Comparison of ENCODE assay signal across 21 cellular contexts in genomic region chr13:40333238-40333637, GRCh38.
A peak's percentile ranks its signal among the peaks of the same experiment; 100 is the strongest.
DNase-seq lines count a peak whose midpoint lies in the region; ATAC-seq and TF ChIP-seq lines count a peak whose summit lies in the region.
"Had no signal": no experiment of that assay in that cellular context is flagged by ENCODE, and none has a peak within 500 bp of the region (broad histone marks: within the 10 kb centered on the region; RNA-seq: fewer than 3 reads in every experiment).

No MANE protein-coding gene starts in this region.

- TF ChIP-seq CTCF in RWPE1 (conservative IDR thresholded peaks at IDR 0.05; ENCODE audit: low read depth): no peak
- TF ChIP-seq CTCF in esophagus muscularis mucosa (IDR thresholded peaks at IDR 0.05): no peak
- no peak for TF ChIP-seq CTCF in neural crest cell (conservative IDR thresholded peaks at IDR 0.05)
- TF ChIP-seq CTCF in foreskin fibroblast (IDR thresholded peaks at IDR 0.05; ENCODE audit: low read depth, low read length): no peak

- CTCF ChIA-PET in activated naive CD4-positive, alpha-beta T cell treated with anti-CD3 and anti-CD28 coated beads for 36 hours (lab: Charles Lee): no interaction called here
- CTCF ChIA-PET in RWPE1 (lab: Yijun Ruan, JAX): no interaction called here

- no peak for ATAC-seq in natural killer cell treated with Interleukin-12 subunit alpha and Interleukin-12 subunit beta and Interleukin-15 and Interleukin-18, amount 100 ng/mL, for 72 hours
- no peak for ATAC-seq in GM18502 (IDR thresholded peaks at IDR 0.05; ENCODE audit: poor library complexity, unreplicated experiment)
- ATAC-seq: activated CD8-positive, alpha-beta memory T cell treated with anti-CD3 and anti-CD28 coated beads, Interleukin-2, amount 10 ng/mL, durations not matched to agents 7 days and 5 days; K562 had no signal

- H3K4me3 Mint-ChIP-seq in activated naive CD4-positive, alpha-beta T cell treated with anti-CD3 and anti-CD28 coated beads for 36 hours: no peak overlapping the region
- H3K4me3 Mint-ChIP-seq in neural crest cell: no peak overlapping the region
- H3K4me3 Mint-ChIP-seq in natural killer cell treated with Interleukin-12 subunit alpha and Interleukin-12 subunit beta and Interleukin-15 and Interleukin-18, amount 100 ng/mL, for 72 hours: no peak overlapping the region
- H3K4me3 Mint-ChIP-seq: activated CD8-positive, alpha-beta memory T cell treated with anti-CD3 and anti-CD28 coated beads, Interleukin-2, amount 10 ng/mL, durations not matched to agents 7 days and 5 days; nephron progenitor cell had no signal

- H3K4me3 ChIP-seq in esophagus muscularis mucosa (no peak overlapping the region), foreskin fibroblast (ENCODE audit: low read depth in 1 of 2, low read length in 2 of 2) (no peak overlapping the region)
- H3K4me3 ChIP-seq: adrenal gland, BLaER1, K562 had no signal

- H3K4me1 ChIP-seq in esophagus muscularis mucosa: peaks cover under 1 to 15% (median 14%) of the 10 kb centered on the region in 4 donors
- H3K4me1 ChIP-seq: adrenal gland had no signal

- peak overlapping the region; percentile 73 for H3K27ac ChIP-seq in RWPE1
- no peak overlapping the region for H3K27ac ChIP-seq in esophagus muscularis mucosa (replicated peaks in 1 of 4)
- H3K27ac ChIP-seq: adrenal gland, BLaER1 had no signal

- no peaks in the 10 kb centered on the region for H3K36me3 ChIP-seq in esophagus muscularis mucosa
- H3K36me3 ChIP-seq: adrenal gland, BLaER1 had no signal

- H3K27me3 ChIP-seq in esophagus muscularis mucosa: no peaks in the 10 kb centered on the region
- H3K27me3 ChIP-seq: adrenal gland, BLaER1 had no signal

- H3K27me3 Mint-ChIP-seq in activated naive CD4-positive, alpha-beta T cell treated with anti-CD3 and anti-CD28 coated beads for 36 hours (ENCODE audit: low read depth): no peaks in the 10 kb centered on the region
- H3K27me3 Mint-ChIP-seq in neural crest cell (ENCODE audit: low read depth): no peaks in the 10 kb centered on the region
- peaks cover 4 to 12% of the 10 kb centered on the region in 2 donors for H3K27me3 Mint-ChIP-seq in natural killer cell treated with Interleukin-12 subunit alpha and Interleukin-12 subunit beta and Interleukin-15 and Interleukin-18, amount 100 ng/mL, for 72 hours
- H3K27me3 Mint-ChIP-seq: activated CD8-positive, alpha-beta memory T cell treated with anti-CD3 and anti-CD28 coated beads, Interleukin-2, amount 10 ng/mL, durations not matched to agents 7 days and 5 days had no signal

- peaks cover 35% of the 10 kb centered on the region for H3K4me1 Mint-ChIP-seq in activated naive CD4-positive, alpha-beta T cell treated with anti-CD3 and anti-CD28 coated beads for 36 hours (ENCODE audit: low read depth)
- H3K4me1 Mint-ChIP-seq in neural crest cell: peaks cover 25% of the 10 kb centered on the region
- H3K4me1 Mint-ChIP-seq in natural killer cell treated with Interleukin-12 subunit alpha and Interleukin-12 subunit beta and Interleukin-15 and Interleukin-18, amount 100 ng/mL, for 72 hours (ENCODE audit: low read depth in 2 of 2): no peaks in the 10 kb centered on the region

- POLR2A ChIA-PET in RWPE1 (lab: Yijun Ruan, JAX; ENCODE audit: low non-redundant PET): no interaction called here

- no peak for TF ChIP-seq EP300 in esophagus muscularis mucosa (IDR thresholded peaks at IDR 0.05)

- H3K9me3 Mint-ChIP-seq in activated naive CD4-positive, alpha-beta T cell treated with anti-CD3 and anti-CD28 coated beads for 36 hours: no peaks in the 10 kb centered on the region
- H3K9me3 Mint-ChIP-seq in neural crest cell: peaks cover 3% of the 10 kb centered on the region
- no peaks in the 10 kb centered on the region for H3K9me3 Mint-ChIP-seq in natural killer cell treated with Interleukin-12 subunit alpha and Interleukin-12 subunit beta and Interleukin-15 and Interleukin-18, amount 100 ng/mL, for 72 hours
- H3K9me3 Mint-ChIP-seq: activated T-helper 2 cell treated with anti-CD3 and anti-CD28 coated beads, Interferon-gamma antibody, Interleukin-2, Interleukin-4, amounts not matched to agents 10 μg/mL and 5 μg/mL and 100 μg/mL, durations not matched to agents 14 hours and 24 hours and 36 hours; nephron progenitor cell had no signal

- H3K9me3 ChIP-seq in esophagus muscularis mucosa: no peaks in the 10 kb centered on the region
- H3K9me3 ChIP-seq: adrenal gland had no signal

- TF ChIP-seq POLR2A in esophagus muscularis mucosa (IDR thresholded peaks at IDR 0.05; ENCODE audit: low read depth): no peak

- no peaks in the 10 kb centered on the region for H3K36me3 Mint-ChIP-seq in activated naive CD4-positive, alpha-beta T cell treated with anti-CD3 and anti-CD28 coated beads for 36 hours (ENCODE audit: low read depth)
- no peaks in the 10 kb centered on the region for H3K36me3 Mint-ChIP-seq in neural crest cell (ENCODE audit: low read depth)
- no peaks in the 10 kb centered on the region for H3K36me3 Mint-ChIP-seq in natural killer cell treated with Interleukin-12 subunit alpha and Interleukin-12 subunit beta and Interleukin-15 and Interleukin-18, amount 100 ng/mL, for 72 hours
- H3K36me3 Mint-ChIP-seq: activated CD8-positive, alpha-beta memory T cell treated with anti-CD3 and anti-CD28 coated beads, Interleukin-2, amount 10 ng/mL, durations not matched to agents 7 days and 5 days had no signal

- intact Hi-C loops in activated naive CD4-positive, alpha-beta T cell treated with anti-CD3 and anti-CD28 coated beads for 36 hours (cut with micrococcal nuclease): no loop called here
- intact Hi-C loops in esophagus muscularis mucosa (cut with DNase I): no loop called here

- H3K27ac Mint-ChIP-seq in activated naive CD4-positive, alpha-beta T cell treated with anti-CD3 and anti-CD28 coated beads for 36 hours: peak overlapping the region; percentile 36
- H3K27ac Mint-ChIP-seq in neural crest cell (ENCODE audit: unreplicated experiment): peak overlapping the region; percentile 14
- no peak overlapping the region for H3K27ac Mint-ChIP-seq in natural killer cell treated with Interleukin-12 subunit alpha and Interleukin-12 subunit beta and Interleukin-15 and Interleukin-18, amount 100 ng/mL, for 72 hours
- H3K27ac Mint-ChIP-seq: activated CD8-positive, alpha-beta memory T cell treated with anti-CD3 and anti-CD28 coated beads, Interleukin-2, amount 10 ng/mL, durations not matched to agents 7 days and 5 days; activated T-helper 2 cell treated with anti-CD3 and anti-CD28 coated beads, Interferon-gamma antibody, Interleukin-2, Interleukin-4, amounts not matched to agents 10 μg/mL and 5 μg/mL and 100 μg/mL, durations not matched to agents 14 hours and 24 hours and 36 hours; nephron progenitor cell had no signal

- no peak for DNase-seq in activated naive CD4-positive, alpha-beta T cell treated with anti-CD3 and anti-CD28 coated beads for 36 hours
- DNase-seq in activated naive CD4-positive, alpha-beta T cell treated with anti-CD3 and anti-CD28 coated beads, Interleukin-2, amount 50 U/mL, for 16 hours: no peak
- DNase-seq in RWPE1 (ENCODE audit: low spot score) (peak; percentile 76), esophagus muscularis mucosa (ENCODE audit: extremely low spot score) (peak; percentile 78), neural crest cell (ENCODE audit: low read depth, low spot score) (no peak), foreskin fibroblast (no peak)
- no peak for DNase-seq in natural killer cell treated with Interleukin-12 subunit alpha and Interleukin-12 subunit beta and Interleukin-15 and Interleukin-18, amount 100 ng/mL, for 72 hours (ENCODE audit: low spot score)
- DNase-seq: activated CD4-positive, alpha-beta T cell treated with anti-CD3 and anti-CD28 coated beads for 48 hours; activated CD8-positive, alpha-beta memory T cell treated with anti-CD3 and anti-CD28 coated beads, Interleukin-2, amount 10 ng/mL, durations not matched to agents 7 days and 5 days; adrenal gland; central memory CD4-positive, alpha-beta T cell; MV-4-11; NCI-H2029 treated with DMSO at 0.1 percent for 48 hours; NCI-H524; nephron progenitor cell; SHP77 treated with DMSO at 0.1 percent for 48 hours; substantia nigra had no signal

- 91% methylated on average over 4 of the region's 4 CpGs for WGBS in esophagus muscularis mucosa

Comparison
In these comparisons a context has a peak if more than half of its experiments do, and no peak if none do; other contexts are left out.
1. DNase-seq: peak in RWPE1 (single experiment) and esophagus muscularis mucosa (single experiment); none in activated naive CD4-positive, alpha-beta T cell treated with anti-CD3 and anti-CD28 coated beads for 36 hours (single experiment), activated naive CD4-positive, alpha-beta T cell treated with anti-CD3 and anti-CD28 coated beads, Interleukin-2, amount 50 U/mL, for 16 hours (single experiment), neural crest cell (single experiment), foreskin fibroblast (0 of 2) and natural killer cell treated with Interleukin-12 subunit alpha and Interleukin-12 subunit beta and Interleukin-15 and Interleukin-18, amount 100 ng/mL, for 72 hours (single experiment).
2. H3K27ac Mint-ChIP-seq: peak in activated naive CD4-positive, alpha-beta T cell treated with anti-CD3 and anti-CD28 coated beads for 36 hours (single experiment) and neural crest cell (single experiment); none in natural killer cell treated with Interleukin-12 subunit alpha and Interleukin-12 subunit beta and Interleukin-15 and Interleukin-18, amount 100 ng/mL, for 72 hours (0 of 2).